Comparison of ENCODE assay signal across 8 cellular contexts in genomic region chr6:36444470-36444869, GRCh38. TPM values are rescaled to one million over a fixed set of nuclear protein-coding genes. Genes with fewer than 3 reads are reported as not detected.
DNase-seq lines count a peak whose midpoint lies in the region; ATAC-seq and TF ChIP-seq lines count a peak whose summit lies in the region.
"Had no signal": no experiment of that assay in that cellular context is flagged by ENCODE, and none has a peak within 500 bp of the region (broad histone marks: within the 10 kb centered on the region; RNA-seq: fewer than 3 reads in every experiment).

No MANE protein-coding gene starts in this region.

- H3K4me1 ChIP-seq in iPS-15b (ENCODE audit: control insufficient read depth, insufficient read depth, low read length) = peaks cover 10% of the 10 kb centered on the region

- no peaks in the 10 kb centered on the region for H3K36me3 ChIP-seq in iPS-15b (ENCODE audit: control insufficient read depth, insufficient read depth, low read length)

- H3K27ac Mint-ChIP-seq in activated T-helper 17 cell treated with anti-CD3 and anti-CD28 coated beads, Interleukin-2, amount 50 U/mL, for 72 hours = peak overlapping the region; percentile 90
- H3K27ac Mint-ChIP-seq in stimulated activated naive CD8-positive, alpha-beta T cell treated with anti-CD3 and anti-CD28 coated beads, Interleukin-15, amount 100 ng/mL, for 72 hours = peak overlapping the region; percentile 33 to 82

- peaks cover 41% of the 10 kb centered on the region for H3K36me3 Mint-ChIP-seq in activated T-helper 17 cell treated with anti-CD3 and anti-CD28 coated beads, Interleukin-2, amount 50 U/mL, for 72 hours (ENCODE audit: low read depth)

- H3K9me3 Mint-ChIP-seq in activated T-helper 17 cell treated with anti-CD3 and anti-CD28 coated beads, Interleukin-2, amount 50 U/mL, for 72 hours = no peaks in the 10 kb centered on the region
- peaks cover 0 to 6% of the 10 kb centered on the region in 2 donors for H3K9me3 Mint-ChIP-seq in stimulated activated naive CD8-positive, alpha-beta T cell treated with anti-CD3 and anti-CD28 coated beads, Interleukin-15, amount 100 ng/mL, for 72 hours

- H3K9ac ChIP-seq in iPS-15b (ENCODE audit: low read depth, low read length) = no peak overlapping the region

- no peak for ATAC-seq in activated T-helper 17 cell treated with anti-CD3 and anti-CD28 coated beads, Interleukin-2, amount 50 U/mL, for 72 hours (replicated peaks)
- no peak for ATAC-seq in stimulated activated naive CD8-positive, alpha-beta T cell treated with anti-CD3 and anti-CD28 coated beads, Interleukin-15, amount 100 ng/mL, for 72 hours

- H3K4me3 ChIP-seq in HFF-Myc (replicated peaks; ENCODE audit: low read depth, low read length) (peak overlapping the region; percentile 71), iPS-15b (ENCODE audit: low read depth, low read length) (peak overlapping the region; percentile 90)

- no peaks in the 10 kb centered on the region for H3K27me3 ChIP-seq in iPS-15b (ENCODE audit: control insufficient read depth, insufficient read depth, low read length)

- peak overlapping the region; percentile 95 for H3K4me3 Mint-ChIP-seq in activated T-helper 17 cell treated with anti-CD3 and anti-CD28 coated beads, Interleukin-2, amount 50 U/mL, for 72 hours
- peak overlapping the region; percentile 94 to 95 for H3K4me3 Mint-ChIP-seq in stimulated activated naive CD8-positive, alpha-beta T cell treated with anti-CD3 and anti-CD28 coated beads, Interleukin-15, amount 100 ng/mL, for 72 hours

- peaks cover 24% of the 10 kb centered on the region for H3K4me1 Mint-ChIP-seq in activated T-helper 17 cell treated with anti-CD3 and anti-CD28 coated beads, Interleukin-2, amount 50 U/mL, for 72 hours
- H3K4me1 Mint-ChIP-seq in stimulated activated naive CD8-positive, alpha-beta T cell treated with anti-CD3 and anti-CD28 coated beads, Interleukin-15, amount 100 ng/mL, for 72 hours = peaks cover 51% of the 10 kb centered on the region

- no peak for TF ChIP-seq CTCF in HFF-Myc (IDR thresholded peaks at IDR 0.05; ENCODE audit: low read depth, low read length, missing control alignments)

- no peak for DNase-seq in HFF-Myc (ENCODE audit: extremely low read depth, low read depth)
- no peak for DNase-seq in stimulated activated naive CD8-positive, alpha-beta T cell treated with anti-CD3 and anti-CD28 coated beads, Interleukin-15, amount 100 ng/mL, for 72 hours
- no peak for DNase-seq in DMS53 treated with DMSO at 0.1 percent for 48 hours (lab: John Stamatoyannopoulos, UW; ENCODE audit: unreplicated experiment)
- DNase-seq in stimulated activated naive CD4-positive, alpha-beta T cell treated with Interleukin-2 at 50 U/mL for 16 hours (lab: John Stamatoyannopoulos, UW) = no peak
- no peak for DNase-seq in superior temporal gyrus (ENCODE audit: extremely low spot score)
- DNase-seq: nucleus accumbens had no signal

- no peaks in the 10 kb centered on the region for H3K9me3 ChIP-seq in iPS-15b (ENCODE audit: control insufficient read depth, insufficient read depth, low read length)

- no peaks in the 10 kb centered on the region for H3K27me3 Mint-ChIP-seq in activated T-helper 17 cell treated with anti-CD3 and anti-CD28 coated beads, Interleukin-2, amount 50 U/mL, for 72 hours
- H3K27me3 Mint-ChIP-seq in stimulated activated naive CD8-positive, alpha-beta T cell treated with anti-CD3 and anti-CD28 coated beads, Interleukin-15, amount 100 ng/mL, for 72 hours = no peaks in the 10 kb centered on the region

RNA-seq across cellular contexts. Expression of gene KCTD20, which starts 1.7 kb away (rescaled TPM):
- 10 to 100 TPM; 41.1 to 57.6 TPM for total RNA-seq in activated T-helper 17 cell treated with anti-CD3 and anti-CD28 coated beads, Interleukin-2, amount 50 U/mL, for 72 hours

RNA-seq across cellular contexts. Expression of gene PXT1, which starts 1.8 kb away (rescaled TPM):
- total RNA-seq in activated T-helper 17 cell treated with anti-CD3 and anti-CD28 coated beads, Interleukin-2, amount 50 U/mL, for 72 hours = under 1 TPM; 0.11 to 0.87 TPM

RNA-seq across cellular contexts. Expression of gene ETV7, which starts 57.0 kb away (rescaled TPM):
- 10 to 100 TPM in 1 of 2 donors, 1 to 10 TPM in 1; 2.6 to 16.9 TPM for total RNA-seq in activated T-helper 17 cell treated with anti-CD3 and anti-CD28 coated beads, Interleukin-2, amount 50 U/mL, for 72 hours
